In genomic region chr11:2796508-2797180, GRCh38 we compare ENCODE assay signal across 17 cellular contexts.
DNase-seq lines count a peak whose midpoint lies in the region; ATAC-seq and TF ChIP-seq lines count a peak whose summit lies in the region.
"Had no signal": no experiment of that assay in that cellular context is flagged by ENCODE, and none has a peak within 500 bp of the region (broad histone marks: within the 10 kb centered on the region; RNA-seq: fewer than 3 reads in every experiment).

No MANE protein-coding gene starts in this region.

- H3K4me1 ChIP-seq in lower lobe of right lung (peaks cover 13% of the 10 kb centered on the region), upper lobe of right lung (peaks cover 1% of the 10 kb centered on the region)
- H3K4me1 ChIP-seq: Caco-2 had no signal

- TF ChIP-seq CTCF in lower lobe of right lung (IDR thresholded peaks at IDR 0.05), result no peak
- no peak for TF ChIP-seq CTCF in upper lobe of right lung (IDR thresholded peaks at IDR 0.05)

- intact Hi-C loops in activated naive CD4-positive, alpha-beta T cell treated with anti-CD3 and anti-CD28 coated beads for 36 hours (cut with micrococcal nuclease), result no loop called here
- intact Hi-C loops in lower lobe of right lung (cut with DNase I), result no loop called here
- intact Hi-C loops in upper lobe of right lung (cut with DNase I), result no loop called here

- peak; percentile 2 for DNase-seq in activated naive CD4-positive, alpha-beta T cell treated with anti-CD3 and anti-CD28 coated beads for 36 hours
- no peak for DNase-seq in activated naive CD4-positive, alpha-beta T cell (lab: John Stamatoyannopoulos, UW)
- peak; percentile 30 for DNase-seq in ecto neural progenitor cell (ENCODE audit: low spot score)
- DNase-seq in lower lobe of right lung, result peak; percentile 25
- DNase-seq in upper lobe of right lung, result peak; percentile 46
- DNase-seq in anterior cingulate cortex (lab: John Stamatoyannopoulos, UW), result no peak
- no peak for DNase-seq in erythroblast (lab: John Stamatoyannopoulos, UW)
- DNase-seq: mesendoderm, NCI-H1417 treated with DMSO at 0.1 percent for 48 hours, SIG-M5, small intestine, trophoblast cell had no signal

- no peaks in the 10 kb centered on the region for H3K36me3 Mint-ChIP-seq in activated naive CD4-positive, alpha-beta T cell treated with anti-CD3 and anti-CD28 coated beads for 36 hours (ENCODE audit: low read depth)

- no peak overlapping the region for H3K27ac ChIP-seq in lower lobe of right lung
- H3K27ac ChIP-seq in upper lobe of right lung, result no peak overlapping the region

- H3K9me3 Mint-ChIP-seq in activated naive CD4-positive, alpha-beta T cell treated with anti-CD3 and anti-CD28 coated beads for 36 hours, result no peaks in the 10 kb centered on the region
- H3K9me3 Mint-ChIP-seq: activated T-helper 2 cell treated with anti-CD3 and anti-CD28 coated beads, Interferon-gamma antibody, Interleukin-2, Interleukin-4, amounts not matched to agents 10 μg/mL and 5 μg/mL and 100 μg/mL, durations not matched to agents 14 hours and 24 hours and 36 hours; stimulated activated effector memory CD8-positive, alpha-beta T cell treated with anti-CD3 and anti-CD28 coated beads, Interleukin-12 subunit alpha, Interleukin-12 subunit beta, amount 100 ng/mL, for 72 hours had no signal

- H3K27me3 ChIP-seq in lower lobe of right lung (ENCODE audit: low read depth) (no peaks in the 10 kb centered on the region), upper lobe of right lung (no peaks in the 10 kb centered on the region)

- no peak for TF ChIP-seq POLR2A in erythroblast (IDR thresholded peaks at IDR 0.05; ENCODE audit: low read length)

- no peak for ATAC-seq in lower lobe of right lung
- ATAC-seq in upper lobe of right lung, result no peak
- no peak for ATAC-seq in GM19328 (IDR thresholded peaks at IDR 0.05; ENCODE audit: unreplicated experiment)
- ATAC-seq: GM23338; stimulated activated effector memory CD8-positive, alpha-beta T cell treated with anti-CD3 and anti-CD28 coated beads, Interleukin-12 subunit alpha, Interleukin-12 subunit beta, amount 100 ng/mL, for 72 hours had no signal

- H3K27ac Mint-ChIP-seq in activated naive CD4-positive, alpha-beta T cell treated with anti-CD3 and anti-CD28 coated beads for 36 hours, result no peak overlapping the region
- H3K27ac Mint-ChIP-seq: activated T-helper 2 cell treated with anti-CD3 and anti-CD28 coated beads, Interferon-gamma antibody, Interleukin-2, Interleukin-4, amounts not matched to agents 10 μg/mL and 5 μg/mL and 100 μg/mL, durations not matched to agents 14 hours and 24 hours and 36 hours; GM23338; stimulated activated effector memory CD8-positive, alpha-beta T cell treated with anti-CD3 and anti-CD28 coated beads, Interleukin-12 subunit alpha, Interleukin-12 subunit beta, amount 100 ng/mL, for 72 hours had no signal

- H3K27me3 Mint-ChIP-seq in activated naive CD4-positive, alpha-beta T cell treated with anti-CD3 and anti-CD28 coated beads for 36 hours (ENCODE audit: low read depth), result no peaks in the 10 kb centered on the region

- CTCF ChIA-PET in activated naive CD4-positive, alpha-beta T cell treated with anti-CD3 and anti-CD28 coated beads for 36 hours (lab: Charles Lee), result no interaction called here

- H3K36me3 ChIP-seq in lower lobe of right lung, result no peaks in the 10 kb centered on the region
- no peaks in the 10 kb centered on the region for H3K36me3 ChIP-seq in upper lobe of right lung

- H3K9me3 ChIP-seq in lower lobe of right lung (no peaks in the 10 kb centered on the region), upper lobe of right lung (no peaks in the 10 kb centered on the region)

- H3K4me1 Mint-ChIP-seq in activated naive CD4-positive, alpha-beta T cell treated with anti-CD3 and anti-CD28 coated beads for 36 hours (ENCODE audit: low read depth), result peaks cover 3% of the 10 kb centered on the region

- H3K4me3 ChIP-seq in lower lobe of right lung (no peak overlapping the region), upper lobe of right lung (no peak overlapping the region)
- H3K4me3 ChIP-seq: GM23338 had no signal

- no peak overlapping the region for H3K4me3 Mint-ChIP-seq in activated naive CD4-positive, alpha-beta T cell treated with anti-CD3 and anti-CD28 coated beads for 36 hours
- H3K4me3 Mint-ChIP-seq: GM23338; stimulated activated effector memory CD8-positive, alpha-beta T cell treated with anti-CD3 and anti-CD28 coated beads, Interleukin-12 subunit alpha, Interleukin-12 subunit beta, amount 100 ng/mL, for 72 hours had no signal

Comparison
In these comparisons a context has a peak if more than half of its experiments do, and no peak if none do; other contexts are left out.
1. DNase-seq: peak in activated naive CD4-positive, alpha-beta T cell treated with anti-CD3 and anti-CD28 coated beads for 36 hours (single experiment), ecto neural progenitor cell (single experiment), lower lobe of right lung (single experiment) and upper lobe of right lung (single experiment); none in activated naive CD4-positive, alpha-beta T cell (0 of 4), anterior cingulate cortex (0 of 58) and erythroblast (0 of 2).